Comparison of ENCODE assay signal across 9 cellular contexts in genomic region chr19:45076851-45077730, GRCh38. TPM values are rescaled to one million over a fixed set of nuclear protein-coding genes. Genes with fewer than 3 reads are reported as not detected.
A peak's percentile ranks its signal among the peaks of the same experiment; 100 is the strongest.
DNase-seq lines count a peak whose midpoint lies in the region; TF ChIP-seq lines count a peak whose summit lies in the region.
"Had no signal": no experiment of that assay in that cellular context is flagged by ENCODE, and none has a peak within 500 bp of the region (broad histone marks: within the 10 kb centered on the region; RNA-seq: fewer than 3 reads in every experiment).

No MANE protein-coding gene starts in this region.

- in situ Hi-C loops in astrocyte of the cerebellum (cut with HindIII; ENCODE audit: low sequenced_read_pairs), result no loop called here

- H3K36me3 ChIP-seq in mesodermal cell (ENCODE audit: control insufficient read depth, insufficient read depth, low read length), result peaks cover 14% of the 10 kb centered on the region

- H3K4me3 ChIP-seq in HFF-Myc (replicated peaks; ENCODE audit: low read depth, low read length) (peak overlapping the region; percentile 67), astrocyte of the cerebellum (ENCODE audit: low read depth, low read length) (peak overlapping the region; percentile 39), mesodermal cell (ENCODE audit: extremely low read depth, insufficient read depth, low read length, poor library complexity, severe bottlenecking) (peak overlapping the region; percentile 45)

- H3K27ac ChIP-seq in 22Rv1 (peak overlapping the region; percentile 77), mesodermal cell (ENCODE audit: low read depth, low read length, severe bottlenecking) (no peak overlapping the region)

- no peak for TF ChIP-seq CTCF in 22Rv1 (IDR thresholded peaks at IDR 0.05)
- TF ChIP-seq CTCF in HFF-Myc (IDR thresholded peaks at IDR 0.05; ENCODE audit: low read depth, low read length, missing control alignments), result no peak
- no peak for TF ChIP-seq CTCF in astrocyte of the cerebellum (IDR thresholded peaks at IDR 0.05; ENCODE audit: low read depth, low read length, missing control alignments)

- 77 to 81% methylated on average over 11 to 14 of the region's 15 CpGs for WGBS in mesodermal cell (ENCODE audit: insufficient coverage in 2 of 2), 2 experiments

- H3K9me3 ChIP-seq in mesodermal cell (ENCODE audit: control insufficient read depth, low read length), result no peaks in the 10 kb centered on the region

- DNase-seq in HFF-Myc (ENCODE audit: extremely low read depth, low read depth) (no peak), astrocyte of the cerebellum (ENCODE audit: low read depth) (no peak), OCI-M1 (lab: John Stamatoyannopoulos, UW) (no peak), activated gamma-delta T cell (lab: John Stamatoyannopoulos, UW) (no peak), germinal center (ENCODE audit: low spot score) (no peak)
- no peak for DNase-seq in activated effector memory CD4-positive, alpha-beta T cell treated with anti-CD3 and anti-CD28 coated beads, Interleukin-2, amount 50 U/mL, for 16 hours
- DNase-seq: midbrain had no signal

- H3K4me1 ChIP-seq in mesodermal cell (ENCODE audit: control insufficient read depth, insufficient read depth, low read length, poor library complexity, severe bottlenecking), result peaks cover 12% of the 10 kb centered on the region

RNA-seq across cellular contexts. Expression of gene ZNF296, which starts 0.8 kb away (rescaled TPM):
- polyA plus RNA-seq in mesodermal cell (2013, experiment 1 of 2), result 1.4 TPM
- polyA plus RNA-seq in mesodermal cell (2013, experiment 2 of 2), result 0.91 TPM

RNA-seq across cellular contexts. Expression of gene GEMIN7, which starts 2.0 kb away (rescaled TPM):
- 37.5 TPM for polyA plus RNA-seq in mesodermal cell (2013, experiment 1 of 2)
- 30.2 TPM for polyA plus RNA-seq in mesodermal cell (2013, experiment 2 of 2)

RNA-seq across cellular contexts. Expression of gene PPP1R37, which starts 15.9 kb away (rescaled TPM):
- 22.5 TPM for polyA plus RNA-seq in mesodermal cell (2013, experiment 1 of 2)
- 17.7 TPM for polyA plus RNA-seq in mesodermal cell (2013, experiment 2 of 2)

RNA-seq across cellular contexts. Expression of gene CLASRP, which starts 38.2 kb away (rescaled TPM):
- 58.2 TPM for polyA plus RNA-seq in mesodermal cell (2013, experiment 1 of 2)
- 46.4 TPM for polyA plus RNA-seq in mesodermal cell (2013, experiment 2 of 2)
